In the genomic region with DNA sequence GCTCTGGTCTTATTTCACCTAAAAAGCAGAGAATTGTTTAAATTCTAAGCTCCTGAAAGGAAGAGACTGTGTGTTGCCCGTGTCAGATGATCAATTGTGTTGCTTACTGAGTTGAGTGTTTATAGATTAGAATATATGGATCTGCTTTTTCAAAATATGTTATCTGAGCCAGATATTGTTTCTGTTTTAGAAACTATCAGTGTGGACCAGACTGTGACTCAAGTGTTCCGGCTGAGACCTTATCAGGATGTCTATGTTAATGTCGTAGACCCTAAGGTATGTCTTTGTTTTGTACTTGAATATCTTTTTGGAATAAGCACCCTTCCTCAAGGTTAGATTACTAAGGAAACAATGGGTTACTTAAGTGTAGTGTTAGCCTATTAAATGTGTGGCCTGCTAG, we compare ENCODE assay signal across 1 cellular context.
A peak's percentile ranks its signal among the peaks of the same experiment; 100 is the strongest.
TF ChIP-seq lines count a peak whose summit lies in the region.

No MANE protein-coding gene starts in this region.

TF ChIP-seq in K562, 482 proteins besides CTCF, POLR2A, EP300 and RAD21 (continued from another document):
- TF ChIP-seq PHF21A (IDR thresholded peaks at IDR 0.05; ENCODE audit: borderline replicate concordance, low read depth) (no peak), ERF (CRISPR knock-in tag; IDR thresholded peaks at IDR 0.05) (no peak), SMARCA4 (IDR thresholded peaks at IDR 0.05) (0 out of 2 replicates have a peak, but pooled peaks have one; percentile 60), TEAD2 (tag; IDR thresholded peaks at IDR 0.05) (no peak), CUX1 (CRISPR knock-in tag; IDR thresholded peaks at IDR 0.05) (no peak), NFE2 (IDR thresholded peaks at IDR 0.05; ENCODE audit: low read depth) (no peak), ELF1 (tag; IDR thresholded peaks at IDR 0.05) (no peak), CBX3 (IDR thresholded peaks at IDR 0.05; ENCODE audit: borderline replicate concordance in 1 of 2, low read length in 2 of 2) (no peak), PCBP2 (IDR thresholded peaks at IDR 0.05; ENCODE audit: low read depth, low read length, poor library complexity, severe bottlenecking) (no peak), SMARCE1 (IDR thresholded peaks at IDR 0.05) (peak; percentile 46; the same call in 1 of the 2 replicates), ZNF23 (CRISPR knock-in tag; IDR thresholded peaks at IDR 0.05) (no peak), ZC3H11A (IDR thresholded peaks at IDR 0.05; ENCODE audit: low read depth, low read length) (no peak), ETV1 (tag; conservative IDR thresholded peaks at IDR 0.05; ENCODE audit: low read depth) (no peak), RNF219 (CRISPR knock-in tag; IDR thresholded peaks at IDR 0.05) (no peak), TBP (optimal IDR thresholded peaks at IDR 0.05; ENCODE audit: low read depth, low read length) (no peak), DACH1 (IDR thresholded peaks at IDR 0.05; ENCODE audit: partially characterized antibody) (no peak), FUS (optimal IDR thresholded peaks at IDR 0.05; ENCODE audit: low read depth, low read length) (no peak), ZNF431 (CRISPR knock-in tag; IDR thresholded peaks at IDR 0.05) (no peak), GTF2E2 (tag; IDR thresholded peaks at IDR 0.05) (no peak), TCFL5 (CRISPR knock-in tag; conservative IDR thresholded peaks at IDR 0.05) (no peak), ARID2 (IDR thresholded peaks at IDR 0.05) (no peak), POLR2G (IDR thresholded peaks at IDR 0.05; ENCODE audit: low read depth, low read length) (no peak), SRSF3 (IDR thresholded peaks at IDR 0.05; ENCODE audit: insufficient read depth, low read length) (no peak), VEZF1 (CRISPR knock-in tag; IDR thresholded peaks at IDR 0.05) (no peak), YBX1 (IDR thresholded peaks at IDR 0.05) (no peak), ZBTB2 (IDR thresholded peaks at IDR 0.05) (no peak), ZFX (CRISPR knock-in tag; IDR thresholded peaks at IDR 0.05) (peak; percentile 26; the same call in 1 of the 2 replicates), CBFA2T3 (IDR thresholded peaks at IDR 0.05) (peak; percentile 64), ARID1B (IDR thresholded peaks at IDR 0.05) (peak; percentile 80)
- TF ChIP-seq, protein P1, sequence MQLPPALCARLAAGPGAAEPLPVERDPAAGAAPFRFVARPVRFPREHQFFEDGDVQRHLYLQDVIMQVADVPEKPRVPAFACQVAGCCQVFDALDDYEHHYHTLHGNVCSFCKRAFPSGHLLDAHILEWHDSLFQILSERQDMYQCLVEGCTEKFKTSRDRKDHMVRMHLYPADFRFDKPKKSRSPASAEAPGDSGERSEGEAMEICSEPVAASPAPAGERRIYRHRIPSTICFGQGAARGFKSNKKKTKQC (CRISPR knock-in tag; IDR thresholded peaks at IDR 0.05), result no peak
